ENCODE assay signal across 20 cellular contexts in genomic region chr3:157336252-157337009, GRCh38.
DNase-seq lines count a peak whose midpoint lies in the region; ATAC-seq and TF ChIP-seq lines count a peak whose summit lies in the region.
"Had no signal": no experiment of that assay in that cellular context is flagged by ENCODE, and none has a peak within 500 bp of the region (broad histone marks: within the 10 kb centered on the region; RNA-seq: fewer than 3 reads in every experiment).

No MANE protein-coding gene starts in this region.

- DNase-seq in GM23338 (ENCODE audit: low spot score) (no peak), NCI-H69 (lab: John Stamatoyannopoulos, UW) (peak; percentile 33), endothelial cell (ENCODE audit: low spot score) (no peak), osteoblast (ENCODE audit: insufficient read length, low spot score, missing footprints) (peak; percentile 17)
- DNase-seq: activated CD4-positive, alpha-beta T cell treated with anti-CD3 and anti-CD28 coated beads, Interleukin-2, amount 10 ng/mL, durations not matched to agents 7 days and 5 days; activated naive CD8-positive, alpha-beta T cell treated with anti-CD3 and anti-CD28 coated beads for 36 hours; body of pancreas; GDM1; left ventricle myocardium superior; MM.1S; NCI-H1436 treated with DMSO at 0.1 percent for 48 hours; right cardiac atrium; SHP77 treated with DMSO at 0.1 percent for 48 hours; upper lobe of right lung had no signal

- H3K4me1 Mint-ChIP-seq in GM23338, result peaks cover 27% of the 10 kb centered on the region
- peaks cover 22% of the 10 kb centered on the region for H3K4me1 Mint-ChIP-seq in endothelial cell (ENCODE audit: unreplicated experiment)
- H3K4me1 Mint-ChIP-seq: activated CD4-positive, alpha-beta T cell treated with anti-CD3 and anti-CD28 coated beads, Interleukin-2, amount 10 ng/mL, durations not matched to agents 7 days and 5 days; activated naive CD8-positive, alpha-beta T cell treated with anti-CD3 and anti-CD28 coated beads for 36 hours; activated T-helper 17 cell treated with anti-CD3 and anti-CD28 coated beads, Interleukin-2, amount 50 U/mL, for 72 hours; B cell had no signal

- H3K4me2 ChIP-seq in GM23338, result 0 out of 2 replicates have a peak overlapping the region, but pooled peaks have one; percentile 7
- H3K4me2 ChIP-seq in osteoblast (ENCODE audit: insufficient read depth, low read length), result peak overlapping the region; percentile 50

- peaks cover 22% of the 10 kb centered on the region for H3K9me3 Mint-ChIP-seq in GM23338
- H3K9me3 Mint-ChIP-seq in endothelial cell (ENCODE audit: unreplicated experiment), result no peaks in the 10 kb centered on the region
- H3K9me3 Mint-ChIP-seq: activated CD4-positive, alpha-beta T cell treated with anti-CD3 and anti-CD28 coated beads, Interleukin-2, amount 10 ng/mL, durations not matched to agents 7 days and 5 days; T-helper 1 cell treated with Interleukin-12 subunit alpha and Interleukin-12 subunit beta and Interleukin-4 antibody, amounts not matched to agents 30 μg/mL and 1 μg/mL, for 36 hours had no signal

- H3K4me3 Mint-ChIP-seq in GM23338 (no peak overlapping the region), endothelial cell (ENCODE audit: unreplicated experiment) (no peak overlapping the region)
- H3K4me3 Mint-ChIP-seq: activated CD4-positive, alpha-beta T cell treated with anti-CD3 and anti-CD28 coated beads, Interleukin-2, amount 10 ng/mL, durations not matched to agents 7 days and 5 days; activated naive CD8-positive, alpha-beta T cell treated with anti-CD3 and anti-CD28 coated beads for 36 hours; activated T-helper 17 cell treated with anti-CD3 and anti-CD28 coated beads, Interleukin-2, amount 50 U/mL, for 72 hours; B cell; T-helper 1 cell treated with Interleukin-12 subunit alpha and Interleukin-12 subunit beta and Interleukin-4 antibody, amounts not matched to agents 30 μg/mL and 1 μg/mL, for 36 hours had no signal

- H3K27ac Mint-ChIP-seq in GM23338, result no peak overlapping the region
- H3K27ac Mint-ChIP-seq in endothelial cell (ENCODE audit: unreplicated experiment), result peak overlapping the region; percentile 96
- H3K27ac Mint-ChIP-seq: activated CD4-positive, alpha-beta T cell treated with anti-CD3 and anti-CD28 coated beads, Interleukin-2, amount 10 ng/mL, durations not matched to agents 7 days and 5 days; activated naive CD8-positive, alpha-beta T cell treated with anti-CD3 and anti-CD28 coated beads for 36 hours; activated T-helper 17 cell treated with anti-CD3 and anti-CD28 coated beads, Interleukin-2, amount 50 U/mL, for 72 hours; B cell; T-helper 1 cell treated with Interleukin-12 subunit alpha and Interleukin-12 subunit beta and Interleukin-4 antibody, amounts not matched to agents 30 μg/mL and 1 μg/mL, for 36 hours had no signal

- peaks cover 24% of the 10 kb centered on the region for H3K36me3 Mint-ChIP-seq in GM23338 (ENCODE audit: low read depth)
- no peaks in the 10 kb centered on the region for H3K36me3 Mint-ChIP-seq in endothelial cell (ENCODE audit: low read depth, unreplicated experiment)

- peaks cover 15% of the 10 kb centered on the region for H3K4me1 ChIP-seq in GM23338 (ENCODE audit: insufficient read depth)
- H3K4me1 ChIP-seq in osteoblast (ENCODE audit: insufficient read depth, low read length), result peaks cover 38% of the 10 kb centered on the region
- H3K4me1 ChIP-seq: body of pancreas, upper lobe of right lung had no signal

- H4K20me1 ChIP-seq in GM23338 (replicated peaks; ENCODE audit: insufficient read depth) (no peaks in the 10 kb centered on the region), osteoblast (ENCODE audit: insufficient read depth, low read length) (no peaks in the 10 kb centered on the region)

- H3K27ac ChIP-seq in GM23338 (ENCODE audit: low read depth), result no peak overlapping the region
- peak overlapping the region; percentile 74 for H3K27ac ChIP-seq in osteoblast (ENCODE audit: low read depth, low read length)
- H3K27ac ChIP-seq: body of pancreas, upper lobe of right lung had no signal

- H3K27me3 ChIP-seq in GM23338 (ENCODE audit: insufficient read depth) (no peaks in the 10 kb centered on the region), osteoblast (ENCODE audit: insufficient read depth, low read length) (no peaks in the 10 kb centered on the region)
- H3K27me3 ChIP-seq: body of pancreas, upper lobe of right lung had no signal

- H3K27me3 Mint-ChIP-seq in GM23338 (ENCODE audit: insufficient read depth, low read depth, poor library complexity) (peaks cover 4% of the 10 kb centered on the region), endothelial cell (ENCODE audit: unreplicated experiment) (peaks cover 4% of the 10 kb centered on the region)
- H3K27me3 Mint-ChIP-seq: activated CD4-positive, alpha-beta T cell treated with anti-CD3 and anti-CD28 coated beads, Interleukin-2, amount 10 ng/mL, durations not matched to agents 7 days and 5 days; activated naive CD8-positive, alpha-beta T cell treated with anti-CD3 and anti-CD28 coated beads for 36 hours; activated T-helper 17 cell treated with anti-CD3 and anti-CD28 coated beads, Interleukin-2, amount 50 U/mL, for 72 hours; B cell had no signal

- H3F3A ChIP-seq in GM23338 (replicated peaks; ENCODE audit: low read depth), result no peaks in the 10 kb centered on the region

- no peaks in the 10 kb centered on the region for H3K9me3 ChIP-seq in osteoblast (ENCODE audit: low read depth, low read length)
- H3K9me3 ChIP-seq: body of pancreas, upper lobe of right lung had no signal

- no peaks in the 10 kb centered on the region; the same call in 1 of the 2 replicates for H3K36me3 ChIP-seq in GM23338 (ENCODE audit: insufficient read depth)
- H3K36me3 ChIP-seq in osteoblast (ENCODE audit: insufficient read depth, low read length), result no peaks in the 10 kb centered on the region
- H3K36me3 ChIP-seq: upper lobe of right lung had no signal

- no peak overlapping the region for H2AFZ ChIP-seq in GM23338
- peak overlapping the region; percentile 76 for H2AFZ ChIP-seq in osteoblast (ENCODE audit: low read length)

- H3K4me3 ChIP-seq in GM23338 (no peak overlapping the region), osteoblast (ENCODE audit: insufficient read depth, low read length) (no peak overlapping the region)
- H3K4me3 ChIP-seq: body of pancreas, upper lobe of right lung had no signal

- TF ChIP-seq CTCF in GM23338 (conservative IDR thresholded peaks at IDR 0.05; ENCODE audit: low read depth in 2 of 2) (no peak), endothelial cell (IDR thresholded peaks at IDR 0.05; ENCODE audit: unreplicated experiment) (no peak), osteoblast (IDR thresholded peaks at IDR 0.05; ENCODE audit: extremely low read depth, low read depth, low read length) (no peak)

- ATAC-seq in GM23338, result no peak
- ATAC-seq in HG03457 (IDR thresholded peaks at IDR 0.05; ENCODE audit: unreplicated experiment), result no peak
- no peak for ATAC-seq in GM21576 (IDR thresholded peaks at IDR 0.05; ENCODE audit: unreplicated experiment)
- ATAC-seq in GM18517 (IDR thresholded peaks at IDR 0.05; ENCODE audit: unreplicated experiment), result no peak
- ATAC-seq: activated T-helper 17 cell treated with anti-CD3 and anti-CD28 coated beads, Interleukin-2, amount 50 U/mL, for 72 hours; body of pancreas; left ventricle myocardium superior; right cardiac atrium had no signal

- H3K9me2 ChIP-seq in GM23338 (ENCODE audit: insufficient read depth), result peaks cover 8% of the 10 kb centered on the region

- H3K79me2 ChIP-seq in GM23338 (replicated peaks; ENCODE audit: insufficient read depth) (no peaks in the 10 kb centered on the region), osteoblast (ENCODE audit: insufficient read depth, low read length) (no peaks in the 10 kb centered on the region)

TF ChIP-seq in GM23338, 12 proteins besides CTCF, POLR2A, EP300 and RAD21:
- TF ChIP-seq STAT1 (IDR thresholded peaks at IDR 0.05; ENCODE audit: unreplicated experiment) (no peak), ETS1 (IDR thresholded peaks at IDR 0.05) (no peak), CREB1 (CRISPR knock-in tag; IDR thresholded peaks at IDR 0.05; ENCODE audit: low read depth) (no peak), REST (IDR thresholded peaks at IDR 0.05; ENCODE audit: unreplicated experiment) (no peak), POLR2AphosphoS5 (IDR thresholded peaks at IDR 0.05; ENCODE audit: low read depth) (no peak), EZH2 (IDR thresholded peaks at IDR 0.05; ENCODE audit: low read depth, unreplicated experiment) (no peak), ZNF331 (CRISPR knock-in tag; IDR thresholded peaks at IDR 0.05; ENCODE audit: low read depth) (no peak), JUNB (IDR thresholded peaks at IDR 0.05; ENCODE audit: unreplicated experiment) (no peak)

Comparison
In these comparisons a context has a peak if more than half of its experiments do, and no peak if none do; other contexts are left out.
1. DNase-seq: peak in NCI-H69 (single experiment) and osteoblast (single experiment); none in GM23338 (single experiment) and endothelial cell (single experiment).